ENCODE assay signal across 31 cellular contexts in genomic region chr10:54125098-54125747, GRCh38.
"Had no signal": no experiment of that assay in that cellular context is flagged by ENCODE, and none has a peak within 500 bp of the region (broad histone marks: within the 10 kb centered on the region; RNA-seq: fewer than 3 reads in every experiment).

No MANE protein-coding gene starts in this region.

- H3K27me3 ChIP-seq: body of pancreas, SJCRH30 had no signal

- H3K9ac ChIP-seq: KMS-11 had no signal

- H3K9me3 ChIP-seq: body of pancreas, SJCRH30 had no signal

- H3K27me3 Mint-ChIP-seq: activated CD4-positive, alpha-beta memory T cell treated with anti-CD3 and anti-CD28 coated beads, Interleukin-2, amount 10 ng/mL, durations not matched to agents 7 days and 5 days; activated CD8-positive, alpha-beta memory T cell treated with anti-CD3 and anti-CD28 coated beads, Interleukin-2, amount 10 ng/mL, durations not matched to agents 7 days and 5 days; activated naive CD8-positive, alpha-beta T cell treated with anti-CD3 and anti-CD28 coated beads, Interleukin-2, amount 10 ng/mL, durations not matched to agents 7 days and 5 days; activated T-helper 17 cell treated with anti-CD3 and anti-CD28 coated beads, Interleukin-2, amount 50 U/mL, for 72 hours had no signal

- DNase-seq: activated CD4-positive, alpha-beta memory T cell treated with anti-CD3 and anti-CD28 coated beads, Interleukin-2, amount 10 ng/mL, durations not matched to agents 7 days and 5 days; activated CD4-positive, alpha-beta T cell treated with anti-CD3 and anti-CD28 coated beads for 1 hour; activated CD4-positive, alpha-beta T cell treated with anti-CD3 and anti-CD28 coated beads for 48 hours; activated CD4-positive, CD25-positive, alpha-beta regulatory T cell; activated CD8-positive, alpha-beta memory T cell treated with anti-CD3 and anti-CD28 coated beads for 24 hours; activated CD8-positive, alpha-beta memory T cell treated with anti-CD3 and anti-CD28 coated beads, Interleukin-2, amount 10 ng/mL, durations not matched to agents 7 days and 5 days; activated CD8-positive, alpha-beta memory T cell treated with anti-CD3 and anti-CD28 coated beads, Interleukin-2, amount 50 U/mL, for 48 hours; activated effector memory CD4-positive, alpha-beta T cell treated with anti-CD3 and anti-CD28 coated beads, Interleukin-2, amount 50 U/mL, for 16 hours; activated naive CD4-positive, alpha-beta T cell; activated naive CD4-positive, alpha-beta T cell treated with anti-CD3 and anti-CD28 coated beads, Interleukin-2, amount 50 U/mL, for 16 hours; activated naive CD8-positive, alpha-beta T cell treated with anti-CD3 and anti-CD28 coated beads, Interleukin-2, amount 10 ng/mL, durations not matched to agents 7 days and 5 days; activated T-cell treated with anti-CD3 and anti-CD28 coated beads, Interleukin-2, amount 50 U/mL, for 72 hours; body of pancreas; central memory CD4-positive, alpha-beta T cell; NCI-H1105; NCI-H1417 treated with DMSO at 0.1 percent for 48 hours; NCI-H187 treated with DMSO at 0.1 percent for 48 hours; NCI-H2081 treated with DMSO at 0.1 percent for 48 hours; NCI-H226; NCI-H446 treated with DMSO at 0.1 percent for 48 hours; NCI-H524; PC-9; SHP77; SJCRH30; T1000; WERI-Rb-1 had no signal

- H3K4me3 ChIP-seq: body of pancreas, PC-9, SJCRH30, SK-N-MC had no signal

- H3K4me1 ChIP-seq: body of pancreas, SJCRH30 had no signal

- H3K4me3 Mint-ChIP-seq: activated CD4-positive, alpha-beta memory T cell treated with anti-CD3 and anti-CD28 coated beads, Interleukin-2, amount 10 ng/mL, durations not matched to agents 7 days and 5 days; activated CD8-positive, alpha-beta memory T cell treated with anti-CD3 and anti-CD28 coated beads, Interleukin-2, amount 10 ng/mL, durations not matched to agents 7 days and 5 days; activated naive CD8-positive, alpha-beta T cell treated with anti-CD3 and anti-CD28 coated beads, Interleukin-2, amount 10 ng/mL, durations not matched to agents 7 days and 5 days; activated T-cell treated with anti-CD3 and anti-CD28 coated beads, Interleukin-2, amount 50 U/mL, for 72 hours; activated T-helper 17 cell treated with anti-CD3 and anti-CD28 coated beads, Interleukin-2, amount 50 U/mL, for 72 hours had no signal

- H3K36me3 ChIP-seq: SJCRH30, WERI-Rb-1 had no signal

- H3K27ac ChIP-seq: body of pancreas, KMS-11, PC-9, SJCRH30, SK-N-MC, WERI-Rb-1 had no signal

- ATAC-seq: activated CD8-positive, alpha-beta memory T cell treated with anti-CD3 and anti-CD28 coated beads, Interleukin-2, amount 10 ng/mL, durations not matched to agents 7 days and 5 days; activated T-cell treated with anti-CD3 and anti-CD28 coated beads, Interleukin-2, amount 50 U/mL, for 72 hours; activated T-helper 17 cell treated with anti-CD3 and anti-CD28 coated beads, Interleukin-2, amount 50 U/mL, for 72 hours; body of pancreas had no signal

- FAIRE-seq: astrocyte, RCC 7860 had no signal

- H3K36me3 Mint-ChIP-seq: activated CD8-positive, alpha-beta memory T cell treated with anti-CD3 and anti-CD28 coated beads, Interleukin-2, amount 10 ng/mL, durations not matched to agents 7 days and 5 days; activated naive CD8-positive, alpha-beta T cell treated with anti-CD3 and anti-CD28 coated beads, Interleukin-2, amount 10 ng/mL, durations not matched to agents 7 days and 5 days had no signal

- H2AFZ ChIP-seq: PC-9 had no signal

- H3K4me2 ChIP-seq: KMS-11, PC-9 had no signal

- H3K4me1 Mint-ChIP-seq: activated CD4-positive, alpha-beta memory T cell treated with anti-CD3 and anti-CD28 coated beads, Interleukin-2, amount 10 ng/mL, durations not matched to agents 7 days and 5 days; activated CD8-positive, alpha-beta memory T cell treated with anti-CD3 and anti-CD28 coated beads, Interleukin-2, amount 10 ng/mL, durations not matched to agents 7 days and 5 days; activated naive CD8-positive, alpha-beta T cell treated with anti-CD3 and anti-CD28 coated beads, Interleukin-2, amount 10 ng/mL, durations not matched to agents 7 days and 5 days; activated T-helper 17 cell treated with anti-CD3 and anti-CD28 coated beads, Interleukin-2, amount 50 U/mL, for 72 hours had no signal
